9 cellular contexts compared by ENCODE assay signal in the genomic region with DNA sequence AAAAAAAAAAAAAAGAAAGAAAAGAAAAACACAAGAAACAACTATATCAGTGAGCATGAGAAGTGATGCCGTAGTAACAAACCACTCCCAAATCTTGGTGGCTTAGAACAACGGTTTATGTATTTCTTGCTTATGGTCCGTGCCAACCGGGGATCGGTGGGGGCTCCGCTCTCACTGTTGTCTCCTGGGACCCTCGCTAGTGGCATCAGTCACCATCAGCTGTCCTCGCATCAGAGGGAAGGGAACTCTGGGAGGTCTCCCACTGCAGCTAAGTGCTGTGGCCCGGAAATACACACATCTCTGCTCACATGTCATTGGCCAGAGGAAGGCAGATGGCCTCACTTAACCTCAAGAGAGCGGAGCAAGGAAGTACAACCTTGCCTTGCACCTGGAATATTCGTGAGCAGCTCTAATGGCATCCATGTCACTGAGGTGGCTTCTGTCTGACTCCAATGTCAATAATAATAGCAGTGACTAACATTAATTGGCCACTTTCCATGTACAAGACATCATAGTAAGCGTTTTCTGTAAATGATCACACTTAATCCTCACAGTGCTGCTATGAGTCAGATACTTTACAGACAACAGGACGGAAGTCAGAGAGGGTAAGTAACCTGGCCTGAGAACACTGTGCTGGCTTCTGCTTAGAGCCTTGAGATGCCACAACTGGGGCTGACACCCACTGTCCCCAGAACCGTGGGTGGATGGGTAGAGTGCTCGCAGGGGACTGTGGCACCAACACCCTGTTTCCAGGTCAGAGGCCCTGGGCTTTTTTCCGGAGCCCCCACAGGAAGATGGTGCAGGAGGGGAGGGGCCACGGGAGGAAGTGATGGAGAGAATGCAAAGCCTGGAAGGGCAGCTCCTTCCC. TPM values are rescaled to one million over a fixed set of nuclear protein-coding genes. Genes with fewer than 3 reads are reported as not detected.
DNase-seq lines count a peak whose midpoint lies in the region; FAIRE-seq and TF ChIP-seq lines count a peak whose summit lies in the region.
"Had no signal": no experiment of that assay in that cellular context is flagged by ENCODE, and none has a peak within 500 bp of the region (broad histone marks: within the 10 kb centered on the region; RNA-seq: fewer than 3 reads in every experiment).

No MANE protein-coding gene starts in this region.

- H3K4me1 ChIP-seq in ascending aorta, result no peaks in the 10 kb centered on the region

- no peaks in the 10 kb centered on the region for H3K36me3 ChIP-seq in ascending aorta

- FAIRE-seq in islet of Langerhans (lab: Jason Lieb, UNC), result peak; percentile 100

- no peaks in the 10 kb centered on the region for H3K27me3 ChIP-seq in ascending aorta

- H3K27ac ChIP-seq in ascending aorta, result no peak overlapping the region

- H3K9me3 ChIP-seq in ascending aorta, result no peaks in the 10 kb centered on the region

- H3K4me3 ChIP-seq in ascending aorta, result no peak overlapping the region

- DNase-seq in AG08395 (ENCODE audit: low spot score) (peak; percentile 27), HS-27A (ENCODE audit: low read depth) (peak; percentile 29), SW480 (ENCODE audit: low spot score) (peak; percentile 42), NCI-H82 treated with DMSO at 0.1 percent for 48 hours (lab: John Stamatoyannopoulos, UW; ENCODE audit: unreplicated experiment) (no peak), ascending aorta (ENCODE audit: low spot score in 2 of 2) (no peak), putamen (ENCODE audit: low spot score) (no peak)
- no peak for DNase-seq in stimulated activated CD4-positive, alpha-beta T cell treated with anti-CD3 and anti-CD28 coated beads, Interleukin-15, amount 100 ng/mL, for 24 hours
- DNase-seq: activated naive CD4-positive, alpha-beta T cell treated with anti-CD3 and anti-CD28 coated beads, Interleukin-2, amount 50 U/mL, for 16 hours had no signal

- intact Hi-C loops in ascending aorta (cut with DNase I), result no loop called here

- no peak for TF ChIP-seq CTCF in ascending aorta (IDR thresholded peaks at IDR 0.05)

RNA-seq across cellular contexts. Expression of a gene that starts 5.9 kb away (rescaled TPM):
- total RNA-seq in ascending aorta, result not detected

RNA-seq across cellular contexts. Expression of a gene that starts 13.9 kb away (rescaled TPM):
- not detected for total RNA-seq in ascending aorta

RNA-seq across cellular contexts. Expression of a gene that starts 30.2 kb away (rescaled TPM):
- total RNA-seq in ascending aorta, result not detected

RNA-seq across cellular contexts. Expression of a gene that starts 34.7 kb away (rescaled TPM):
- total RNA-seq in ascending aorta, result not detected

Comparison
In these comparisons a context has a peak if more than half of its experiments do, and no peak if none do; other contexts are left out.
1. DNase-seq: peak in AG08395 (single experiment), HS-27A (single experiment) and SW480 (single experiment); none in NCI-H82 treated with DMSO at 0.1 percent for 48 hours (single experiment), ascending aorta (0 of 2), putamen (single experiment) and stimulated activated CD4-positive, alpha-beta T cell treated with anti-CD3 and anti-CD28 coated beads, Interleukin-15, amount 100 ng/mL, for 24 hours (single experiment).